ENCODE assay signal across 1 cellular context in the genomic region with DNA sequence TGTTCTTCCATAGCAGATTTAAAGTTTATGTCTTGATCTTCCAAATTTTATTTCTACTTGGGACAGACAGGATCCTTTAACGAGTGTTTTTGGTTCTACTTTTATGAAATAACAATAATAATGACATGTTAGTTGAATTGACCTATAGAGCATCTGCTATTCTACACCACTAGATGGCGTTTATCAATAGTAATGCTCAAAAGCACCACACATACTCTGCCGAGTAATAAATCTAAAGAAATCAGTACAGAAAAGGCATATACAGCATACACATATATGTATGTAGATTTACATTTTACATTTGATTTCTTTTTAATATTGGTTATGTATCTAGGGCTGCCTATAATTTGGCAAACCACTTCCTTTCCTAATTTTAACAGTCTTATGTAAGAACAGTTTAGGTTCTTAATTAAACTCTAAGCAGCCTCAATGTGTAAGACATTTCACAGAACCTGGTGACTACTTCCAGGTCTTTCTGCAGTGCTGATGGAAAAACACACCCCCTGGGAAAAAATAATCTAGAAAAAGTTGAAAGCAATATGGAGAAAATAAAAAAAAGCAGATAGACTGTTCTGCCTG.
TF ChIP-seq lines count a peak whose summit lies in the region.

No MANE protein-coding gene starts in this region.

TF ChIP-seq in GM12878, 131 proteins besides CTCF, POLR2A, EP300 and RAD21 (continued from another document):
- TF ChIP-seq, protein P1, sequence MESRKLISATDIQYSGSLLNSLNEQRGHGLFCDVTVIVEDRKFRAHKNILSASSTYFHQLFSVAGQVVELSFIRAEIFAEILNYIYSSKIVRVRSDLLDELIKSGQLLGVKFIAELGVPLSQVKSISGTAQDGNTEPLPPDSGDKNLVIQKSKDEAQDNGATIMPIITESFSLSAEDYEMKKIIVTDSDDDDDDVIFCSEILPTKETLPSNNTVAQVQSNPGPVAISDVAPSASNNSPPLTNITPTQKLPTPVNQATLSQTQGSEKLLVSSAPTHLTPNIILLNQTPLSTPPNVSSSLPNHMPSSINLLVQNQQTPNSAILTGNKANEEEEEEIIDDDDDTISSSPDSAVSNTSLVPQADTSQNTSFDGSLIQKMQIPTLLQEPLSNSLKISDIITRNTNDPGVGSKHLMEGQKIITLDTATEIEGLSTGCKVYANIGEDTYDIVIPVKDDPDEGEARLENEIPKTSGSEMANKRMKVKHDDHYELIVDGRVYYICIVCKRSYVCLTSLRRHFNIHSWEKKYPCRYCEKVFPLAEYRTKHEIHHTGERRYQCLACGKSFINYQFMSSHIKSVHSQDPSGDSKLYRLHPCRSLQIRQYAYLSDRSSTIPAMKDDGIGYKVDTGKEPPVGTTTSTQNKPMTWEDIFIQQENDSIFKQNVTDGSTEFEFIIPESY (IDR thresholded peaks at IDR 0.05), result no peak
- TF ChIP-seq POU2F2 (IDR thresholded peaks at IDR 0.05; ENCODE audit: borderline replicate concordance, low read depth, low read length) (no peak), SMC3 (IDR thresholded peaks at IDR 0.05; ENCODE audit: borderline replicate concordance, low read length) (peak; percentile 90)
